1 cellular context compared by ENCODE assay signal in genomic region chr19:6480843-6481415, GRCh38.
TF ChIP-seq lines count a peak whose summit lies in the region.

No MANE protein-coding gene starts in this region.

TF ChIP-seq in liver, 16 proteins besides CTCF, POLR2A, EP300 and RAD21:
- TF ChIP-seq FOXA2 (IDR thresholded peaks at IDR 0.05): no peak
- TF ChIP-seq SP1 (IDR thresholded peaks at IDR 0.05): no peak
- TF ChIP-seq RXRA (IDR thresholded peaks at IDR 0.05): no peak
- TF ChIP-seq, protein P1, sequence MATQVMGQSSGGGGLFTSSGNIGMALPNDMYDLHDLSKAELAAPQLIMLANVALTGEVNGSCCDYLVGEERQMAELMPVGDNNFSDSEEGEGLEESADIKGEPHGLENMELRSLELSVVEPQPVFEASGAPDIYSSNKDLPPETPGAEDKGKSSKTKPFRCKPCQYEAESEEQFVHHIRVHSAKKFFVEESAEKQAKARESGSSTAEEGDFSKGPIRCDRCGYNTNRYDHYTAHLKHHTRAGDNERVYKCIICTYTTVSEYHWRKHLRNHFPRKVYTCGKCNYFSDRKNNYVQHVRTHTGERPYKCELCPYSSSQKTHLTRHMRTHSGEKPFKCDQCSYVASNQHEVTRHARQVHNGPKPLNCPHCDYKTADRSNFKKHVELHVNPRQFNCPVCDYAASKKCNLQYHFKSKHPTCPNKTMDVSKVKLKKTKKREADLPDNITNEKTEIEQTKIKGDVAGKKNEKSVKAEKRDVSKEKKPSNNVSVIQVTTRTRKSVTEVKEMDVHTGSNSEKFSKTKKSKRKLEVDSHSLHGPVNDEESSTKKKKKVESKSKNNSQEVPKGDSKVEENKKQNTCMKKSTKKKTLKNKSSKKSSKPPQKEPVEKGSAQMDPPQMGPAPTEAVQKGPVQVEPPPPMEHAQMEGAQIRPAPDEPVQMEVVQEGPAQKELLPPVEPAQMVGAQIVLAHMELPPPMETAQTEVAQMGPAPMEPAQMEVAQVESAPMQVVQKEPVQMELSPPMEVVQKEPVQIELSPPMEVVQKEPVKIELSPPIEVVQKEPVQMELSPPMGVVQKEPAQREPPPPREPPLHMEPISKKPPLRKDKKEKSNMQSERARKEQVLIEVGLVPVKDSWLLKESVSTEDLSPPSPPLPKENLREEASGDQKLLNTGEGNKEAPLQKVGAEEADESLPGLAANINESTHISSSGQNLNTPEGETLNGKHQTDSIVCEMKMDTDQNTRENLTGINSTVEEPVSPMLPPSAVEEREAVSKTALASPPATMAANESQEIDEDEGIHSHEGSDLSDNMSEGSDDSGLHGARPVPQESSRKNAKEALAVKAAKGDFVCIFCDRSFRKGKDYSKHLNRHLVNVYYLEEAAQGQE (IDR thresholded peaks at IDR 0.05): no peak
